Comparison of ENCODE assay signal across 22 cellular contexts in genomic region chrX:153825042-153825441, GRCh38. TPM values are rescaled to one million over a fixed set of nuclear protein-coding genes. Genes with fewer than 3 reads are reported as not detected.
"Had no signal": no experiment of that assay in that cellular context is flagged by ENCODE, and none has a peak within 500 bp of the region (broad histone marks: within the 10 kb centered on the region; RNA-seq: fewer than 3 reads in every experiment).

No MANE protein-coding gene starts in this region.

- H3K4me3 ChIP-seq: adrenal gland, SJSA1 had no signal

- H3K4me3 Mint-ChIP-seq: activated CD4-positive, alpha-beta memory T cell treated with anti-CD3 and anti-CD28 coated beads, Interleukin-2, amount 10 ng/mL, durations not matched to agents 7 days and 5 days; activated CD4-positive, alpha-beta T cell treated with anti-CD3 and anti-CD28 coated beads for 36 hours; activated naive CD8-positive, alpha-beta T cell treated with anti-CD3 and anti-CD28 coated beads, Interleukin-2, amount 10 ng/mL, durations not matched to agents 7 days and 5 days; T-cell had no signal

- H3K4me1 ChIP-seq: adrenal gland, SJSA1 had no signal

- H3K27me3 Mint-ChIP-seq: activated CD4-positive, alpha-beta T cell treated with anti-CD3 and anti-CD28 coated beads for 36 hours had no signal

- H3K36me3 Mint-ChIP-seq: activated naive CD8-positive, alpha-beta T cell treated with anti-CD3 and anti-CD28 coated beads, Interleukin-2, amount 10 ng/mL, durations not matched to agents 7 days and 5 days; T-cell had no signal

- H3K27ac ChIP-seq: adrenal gland, SJSA1, VCaP had no signal

- H3K9me3 ChIP-seq: adrenal gland, SJSA1 had no signal

- H3K9me3 Mint-ChIP-seq: activated CD4-positive, alpha-beta memory T cell treated with anti-CD3 and anti-CD28 coated beads, Interleukin-2, amount 10 ng/mL, durations not matched to agents 7 days and 5 days; activated naive CD8-positive, alpha-beta T cell treated with anti-CD3 and anti-CD28 coated beads, Interleukin-2, amount 10 ng/mL, durations not matched to agents 7 days and 5 days; T-cell had no signal

- ATAC-seq: activated CD4-positive, alpha-beta T cell treated with anti-CD3 and anti-CD28 coated beads for 36 hours; PC-3; T-cell had no signal

- H3K27ac Mint-ChIP-seq: activated CD4-positive, alpha-beta memory T cell treated with anti-CD3 and anti-CD28 coated beads, Interleukin-2, amount 10 ng/mL, durations not matched to agents 7 days and 5 days; activated CD4-positive, alpha-beta T cell treated with anti-CD3 and anti-CD28 coated beads for 36 hours; activated naive CD8-positive, alpha-beta T cell treated with anti-CD3 and anti-CD28 coated beads, Interleukin-2, amount 10 ng/mL, durations not matched to agents 7 days and 5 days had no signal

- H3K36me3 ChIP-seq: adrenal gland, SJSA1 had no signal

- DNase-seq: activated CD4-positive, alpha-beta memory T cell treated with anti-CD3 and anti-CD28 coated beads, Interleukin-2, amount 10 ng/mL, durations not matched to agents 7 days and 5 days; activated CD4-positive, alpha-beta T cell treated with anti-CD3 and anti-CD28 coated beads for 36 hours; activated CD4-positive, alpha-beta T cell treated with anti-CD3 and anti-CD28 coated beads, Interleukin-2, amount 50 U/mL, for 1 hour; activated CD8-positive, alpha-beta memory T cell treated with anti-CD3 and anti-CD28 coated beads, Interleukin-2, amount 50 U/mL, for 4 hours; activated naive CD4-positive, alpha-beta T cell treated with anti-CD3 and anti-CD28 coated beads, Interleukin-2, amount 50 U/mL, for 16 hours; activated naive CD8-positive, alpha-beta T cell treated with anti-CD3 and anti-CD28 coated beads, Interleukin-2, amount 10 ng/mL, durations not matched to agents 7 days and 5 days; adrenal gland; anterior cingulate cortex; cerebellar nuclear complex; Karpas-422; MM.1S; NCI-H1105; NCI-H1436; NCI-H187; NCI-H2081; PC-3; SHP77; T-cell had no signal

RNA-seq across cellular contexts. Expression of gene SRPK3, which starts 44.2 kb away (rescaled TPM):
- total RNA-seq: activated CD4-positive, alpha-beta memory T cell treated with anti-CD3 and anti-CD28 coated beads, Interleukin-2, amount 10 ng/mL, durations not matched to agents 7 days and 5 days; activated CD4-positive, alpha-beta T cell treated with anti-CD3 and anti-CD28 coated beads for 36 hours; activated CD8-positive, alpha-beta memory T cell treated with anti-CD3 and anti-CD28 coated beads for 36 hours; activated naive CD8-positive, alpha-beta T cell treated with anti-CD3 and anti-CD28 coated beads, Interleukin-2, amount 10 ng/mL, durations not matched to agents 7 days and 5 days; SJSA1; T-cell; T-helper 2 cell treated with Interferon-gamma antibody and Interleukin-4, amounts not matched to agents 100 ng/mL and 5 ng/mL, for 36 hours had no signal
